6 cellular contexts compared by ENCODE assay signal in genomic region chr14:38139926-38140325, GRCh38.
"Had no signal": no experiment of that assay in that cellular context is flagged by ENCODE, and none has a peak within 500 bp of the region (broad histone marks: within the 10 kb centered on the region; RNA-seq: fewer than 3 reads in every experiment).

No MANE protein-coding gene starts in this region.

- H3K27ac ChIP-seq: HL-60, KMS-11 had no signal

- DNase-seq: GOT3, H9, HCEC 1CT, KBM-7 had no signal

- H3K4me2 ChIP-seq: KMS-11 had no signal

- H3K9ac ChIP-seq: KMS-11 had no signal
